In the genomic region with DNA sequence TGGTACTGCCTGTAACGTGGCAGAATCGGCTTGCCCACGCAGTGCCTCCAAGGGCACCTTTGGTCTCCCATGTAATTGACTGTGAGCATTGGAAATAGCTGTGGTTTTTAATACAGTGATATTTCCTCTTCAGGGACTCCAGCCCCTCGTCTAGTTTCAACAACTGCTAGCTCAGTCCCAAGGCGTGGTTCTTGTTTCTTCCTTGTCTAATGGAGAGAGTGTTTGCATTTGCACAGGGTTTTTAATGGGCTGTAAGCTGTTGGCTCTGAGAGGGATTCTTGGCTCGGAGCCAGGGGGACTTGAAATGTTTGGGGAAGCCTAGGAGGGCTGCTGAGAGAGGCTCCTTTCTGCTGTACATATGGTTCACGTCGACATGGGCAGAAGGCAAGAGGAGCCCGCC, we compare ENCODE assay signal across 12 cellular contexts.
DNase-seq lines count a peak whose midpoint lies in the region; ATAC-seq and TF ChIP-seq lines count a peak whose summit lies in the region.
"Had no signal": no experiment of that assay in that cellular context is flagged by ENCODE, and none has a peak within 500 bp of the region (broad histone marks: within the 10 kb centered on the region; RNA-seq: fewer than 3 reads in every experiment).

No MANE protein-coding gene starts in this region.

- no peak for TF ChIP-seq POLR2A in Peyer's patch (IDR thresholded peaks at IDR 0.05)

- H3K9me3 ChIP-seq in BE2C (no peaks in the 10 kb centered on the region), Peyer's patch (no peaks in the 10 kb centered on the region)
- H3K9me3 ChIP-seq: adrenal gland, vagina had no signal

- POLR2A ChIA-PET in GM10248 (lab: Yijun Ruan, JAX), result no interaction called here

- TF ChIP-seq CTCF in BE2C (IDR thresholded peaks at IDR 0.05; ENCODE audit: low read depth, low read length) (no peak), fibroblast of villous mesenchyme (IDR thresholded peaks at IDR 0.05; ENCODE audit: insufficient read depth, low read depth, low read length) (no peak), GM10248 (IDR thresholded peaks at IDR 0.05; ENCODE audit: control extremely low read depth, extremely low read depth, low read depth, missing control alignments) (no peak), Peyer's patch (IDR thresholded peaks at IDR 0.05) (no peak)

- H3K4me1 ChIP-seq in BE2C (no peaks in the 10 kb centered on the region), Peyer's patch (no peaks in the 10 kb centered on the region)
- H3K4me1 ChIP-seq: adrenal gland, foreskin keratinocyte had no signal

- DNase-seq in BE2C (peak; percentile 18), NCI-H128 (lab: John Stamatoyannopoulos, UW; ENCODE audit: unreplicated experiment) (peak; percentile 90), NCI-H510A treated with DMSO at 0.1 percent for 48 hours (lab: John Stamatoyannopoulos, UW) (peak; percentile 76), fibroblast of villous mesenchyme (ENCODE audit: low read depth) (peak; percentile 45), GM10248 (ENCODE audit: extremely low spot score) (no peak), Peyer's patch (no peak)
- DNase-seq: adrenal gland; foreskin keratinocyte; stimulated activated CD8-positive, alpha-beta memory T cell treated with anti-CD3 and anti-CD28 coated beads, Interleukin-4, amount 100 ng/mL, for 48 hours had no signal

- CTCF ChIA-PET in GM10248 (lab: Yijun Ruan, JAX), result no interaction called here

- no peaks in the 10 kb centered on the region for H3K36me3 ChIP-seq in BE2C
- H3K36me3 ChIP-seq in Peyer's patch, result no peaks in the 10 kb centered on the region
- H3K36me3 ChIP-seq: adrenal gland, vagina had no signal

- ATAC-seq in HG02981 (IDR thresholded peaks at IDR 0.05; ENCODE audit: unreplicated experiment) (no peak), GM18498 (IDR thresholded peaks at IDR 0.05; ENCODE audit: unreplicated experiment) (no peak)
- ATAC-seq: foreskin keratinocyte had no signal

- no peak overlapping the region for H3K4me3 ChIP-seq in BE2C (ENCODE audit: low read depth, low read length)
- no peak overlapping the region for H3K4me3 ChIP-seq in fibroblast of villous mesenchyme (ENCODE audit: low read depth, low read length)
- no peak overlapping the region for H3K4me3 ChIP-seq in Peyer's patch
- H3K4me3 ChIP-seq: adrenal gland, vagina had no signal

- H3K27ac ChIP-seq in Peyer's patch, result no peak overlapping the region
- H3K27ac ChIP-seq: adrenal gland, foreskin keratinocyte, vagina had no signal

- H3K27me3 ChIP-seq in BE2C (no peaks in the 10 kb centered on the region), Peyer's patch (no peaks in the 10 kb centered on the region)
- H3K27me3 ChIP-seq: adrenal gland, foreskin keratinocyte, vagina had no signal

Comparison
In these comparisons a context has a peak if more than half of its experiments do, and no peak if none do; other contexts are left out.
1. DNase-seq: peak in BE2C (single experiment), NCI-H128 (single experiment), NCI-H510A treated with DMSO at 0.1 percent for 48 hours (single experiment) and fibroblast of villous mesenchyme (single experiment); none in GM10248 (single experiment) and Peyer's patch (0 of 3).